In genomic region chr4:185359767-185360446, GRCh38 we compare ENCODE assay signal across 1 cellular context.
A peak's percentile ranks its signal among the peaks of the same experiment; 100 is the strongest.
TF ChIP-seq lines count a peak whose summit lies in the region.

No MANE protein-coding gene starts in this region.

TF ChIP-seq in K562, 482 proteins besides CTCF, POLR2A, EP300 and RAD21 (continues in another document):
- TF ChIP-seq ZBTB49 (CRISPR knock-in tag; IDR thresholded peaks at IDR 0.05; ENCODE audit: borderline replicate concordance) (no peak), RCOR1 (IDR thresholded peaks at IDR 0.05; ENCODE audit: borderline replicate concordance in 1 of 2, low read depth in 2 of 2, low read length in 2 of 2) (no peak), AFF1 (IDR thresholded peaks at IDR 0.05; ENCODE audit: low read depth in 1 of 2, partially characterized antibody in 2 of 2) (no peak), KDM2B (CRISPR knock-in tag; IDR thresholded peaks at IDR 0.05) (no peak), CBFB (CRISPR knock-in tag; IDR thresholded peaks at IDR 0.05) (no peak), ARID4B (CRISPR knock-in tag; IDR thresholded peaks at IDR 0.05) (no peak), CHD2 (IDR thresholded peaks at IDR 0.05; ENCODE audit: low read depth, low read length) (no peak), GABPB2 (CRISPR knock-in tag; conservative IDR thresholded peaks at IDR 0.05) (no peak), LEF1 (IDR thresholded peaks at IDR 0.05) (no peak), HES1 (IDR thresholded peaks at IDR 0.05; ENCODE audit: low read depth) (no peak), RBM15 (IDR thresholded peaks at IDR 0.05; ENCODE audit: insufficient read depth, low read length) (no peak), ZNF778 (CRISPR knock-in tag; IDR thresholded peaks at IDR 0.05) (no peak), CCNT2 (IDR thresholded peaks at IDR 0.05; ENCODE audit: borderline replicate concordance, extremely low read depth, insufficient read length, low read depth, low read length) (no peak), ZBTB9 (CRISPR knock-in tag; IDR thresholded peaks at IDR 0.05) (no peak), FOXA3 (CRISPR knock-in tag; conservative IDR thresholded peaks at IDR 0.05 in 1 of 2, IDR thresholded peaks at IDR 0.05 in 1 of 2) (no peak), CREM (IDR thresholded peaks at IDR 0.05; ENCODE audit: low read depth) (peak; percentile 39; the same call in 1 of the 2 replicates), NR2C2 (CRISPR knock-in tag; IDR thresholded peaks at IDR 0.05) (no peak), NR2C2 (tag; IDR thresholded peaks at IDR 0.05) (no peak), BRF2 (IDR thresholded peaks at IDR 0.05; ENCODE audit: borderline replicate concordance, insufficient read depth, insufficient read length) (no peak), CBX3 (IDR thresholded peaks at IDR 0.05; ENCODE audit: borderline replicate concordance in 1 of 2, low read length in 2 of 2) (no peak), ARID2 (IDR thresholded peaks at IDR 0.05) (no peak), HDAC1 (IDR thresholded peaks at IDR 0.05) (peak in 1 of 2 experiments; percentile 61; a peak in 1 of 4 replicates), IRF9 (tag; IDR thresholded peaks at IDR 0.05) (no peak), YY1 (IDR thresholded peaks at IDR 0.05; ENCODE audit: borderline replicate concordance in 1 of 3, control insufficient read depth in 1 of 3, extremely low read depth in 1 of 3, insufficient read depth in 3 of 3, insufficient read length in 1 of 3, insufficient replicate concordance in 2 of 3, low read depth in 1 of 3, low read length in 2 of 3) (peak in 1 of 3 experiments; percentile 64), ZBTB33 (CRISPR knock-in tag; IDR thresholded peaks at IDR 0.05) (0 out of 2 replicates have a peak, but pooled peaks have one; percentile 19), HDAC8 (tag; IDR thresholded peaks at IDR 0.05) (no peak), DNMT1 (IDR thresholded peaks at IDR 0.05) (no peak), HBP1 (CRISPR knock-in tag; IDR thresholded peaks at IDR 0.05) (no peak), PREB (CRISPR knock-in tag; IDR thresholded peaks at IDR 0.05) (no peak), DPF2 (IDR thresholded peaks at IDR 0.05) (peak; percentile 87), TRIM25 (IDR thresholded peaks at IDR 0.05; ENCODE audit: borderline replicate concordance) (no peak), HNRNPUL1 (IDR thresholded peaks at IDR 0.05; ENCODE audit: low read length) (no peak), NFE2 (IDR thresholded peaks at IDR 0.05; ENCODE audit: low read depth) (peak; percentile 78), MCM5 (IDR thresholded peaks at IDR 0.05; ENCODE audit: low read depth) (no peak), SETDB1 (IDR thresholded peaks at IDR 0.05; ENCODE audit: low read length) (no peak)
